In the genomic region with DNA sequence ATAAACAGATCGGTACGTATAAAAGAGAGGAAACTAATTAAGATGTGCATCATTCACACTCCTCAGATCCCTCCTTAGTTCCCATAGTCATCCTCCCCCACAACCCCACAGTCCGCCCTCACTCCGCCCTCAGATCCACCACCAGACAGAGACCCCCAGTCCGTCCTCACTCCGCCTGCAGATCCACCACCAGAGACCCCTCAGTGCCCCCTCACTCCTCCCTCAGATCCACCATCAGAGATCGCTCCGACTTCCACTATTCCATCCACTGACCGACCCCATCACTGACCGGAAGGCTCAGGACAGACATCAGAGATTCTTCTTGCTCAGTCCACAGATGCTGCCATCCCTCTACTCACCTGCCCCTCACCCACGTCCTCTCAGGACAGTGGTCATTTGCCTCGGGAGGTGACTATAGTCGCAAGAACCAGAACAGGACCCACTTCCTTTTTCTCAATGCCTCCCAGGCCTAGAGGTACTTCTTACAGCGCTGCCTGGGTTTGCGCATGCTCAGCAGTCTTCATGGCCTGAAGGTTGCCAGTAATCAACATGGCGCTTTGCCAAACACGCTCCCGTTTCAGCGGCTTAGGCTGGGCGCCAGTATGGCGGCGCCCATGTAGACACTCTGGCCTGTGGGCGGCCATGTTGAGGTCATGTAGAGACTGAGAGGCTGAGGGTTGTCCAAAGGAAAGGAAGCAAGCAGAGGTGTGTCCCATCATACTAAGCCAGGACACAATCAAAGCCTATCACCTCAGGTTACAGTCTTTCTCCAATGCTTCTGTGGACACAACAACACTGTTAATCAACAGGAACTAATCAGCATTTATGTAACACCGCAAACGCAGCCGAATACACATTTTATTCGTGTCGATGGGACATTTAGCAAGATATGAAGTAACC, we compare ENCODE assay signal across 8 cellular contexts. TPM values are rescaled to one million over a fixed set of nuclear protein-coding genes. Genes with fewer than 3 reads are reported as not detected.
DNase-seq lines count a peak whose midpoint lies in the region; ATAC-seq and TF ChIP-seq lines count a peak whose summit lies in the region.

Gene ZNF484 (minus strand): TSS at position 508 of the 900 bp plus-strand sequence. CDS start 3,009 bp downstream, outside the sequence.

- H3K27ac ChIP-seq in HUES64 (ENCODE audit: low read depth, low read length) (peak within 1 kb of the TSS; percentile 53; the same call in 1 of the 2 replicates), OCI-LY1 (ENCODE audit: low read depth, low read length, poor library complexity, severe bottlenecking) (peak within 1 kb of the TSS; percentile 48)

- peaks cover 20% of the 10 kb centered on the region for H3K79me2 ChIP-seq in OCI-LY1 (ENCODE audit: insufficient read depth, low read length)

- H3K9ac ChIP-seq in HUES64 (ENCODE audit: low read depth, low read length) (peak within 1 kb of the TSS; percentile 78), OCI-LY1 (ENCODE audit: low read length) (peak within 1 kb of the TSS; percentile 89)

- peaks cover 18% of the 10 kb centered on the region for H3K4me1 Mint-ChIP-seq in Calu3 (ENCODE audit: low read depth, unreplicated experiment)

- no peaks in the 10 kb centered on the region for H4K20me1 ChIP-seq in OCI-LY1 (ENCODE audit: insufficient read depth, low read length)

- H3K27me3 ChIP-seq in HUES64 (ENCODE audit: insufficient read depth, low read length) = no peaks in the 10 kb centered on the region; the same call in 1 of the 2 replicates
- no peaks in the 10 kb centered on the region for H3K27me3 ChIP-seq in OCI-LY1 (ENCODE audit: insufficient read depth, low read length)

- H3K4me1 ChIP-seq in HUES64 (ENCODE audit: insufficient read depth, low read length) (peaks cover 10% of the 10 kb centered on the region), OCI-LY1 (ENCODE audit: insufficient read depth, low read length, severe bottlenecking) (peaks cover 33% of the 10 kb centered on the region)

- WGBS in HUES64 = 19% methylated on average over 26 of the region's 28 CpGs

- ATAC-seq in GM21447 (IDR thresholded peaks at IDR 0.05; ENCODE audit: unreplicated experiment) = peak; percentile 98

- no peaks in the 10 kb centered on the region for H3K9me3 Mint-ChIP-seq in Calu3 (ENCODE audit: low read depth, unreplicated experiment)

- peaks cover 8% of the 10 kb centered on the region for H3K36me3 Mint-ChIP-seq in Calu3 (ENCODE audit: insufficient read depth, unreplicated experiment)

- H3K9me3 ChIP-seq in HUES64 (ENCODE audit: insufficient read depth, low read depth, low read length) = no peaks in the 10 kb centered on the region
- no peaks in the 10 kb centered on the region for H3K9me3 ChIP-seq in OCI-LY1 (ENCODE audit: low read length)

- H3K4me3 ChIP-seq in HUES64 (ENCODE audit: low read length) (peak within 1 kb of the TSS; percentile 94), OCI-LY1 (ENCODE audit: low read depth, low read length, poor library complexity, severe bottlenecking) (peak within 1 kb of the TSS; percentile 85)

- CTCF ChIA-PET in Calu3 (lab: Charles Lee) = no interaction called here

- DNase-seq in Calu3 (peak; percentile 91), epidermal melanocyte (ENCODE audit: insufficient read length, low spot score) (peak; percentile 92), middle frontal gyrus (ENCODE audit: extremely low spot score, low spot score) (peak; percentile 88)
- peak; percentile 96 for DNase-seq in activated CD8-positive, alpha-beta memory T cell treated with anti-CD3 and anti-CD28 coated beads, Interleukin-2, amount 50 U/mL, for 48 hours
- DNase-seq in stimulated activated CD8-positive, alpha-beta memory T cell treated with anti-CD3 and anti-CD28 coated beads, Interleukin-2, amount 100 ng/mL, for 48 hours (ENCODE audit: low read depth in 2 of 2) = peak; percentile 93 to 95

- H3F3A ChIP-seq in OCI-LY1 (ENCODE audit: insufficient read depth, low read length) = no peaks in the 10 kb centered on the region

- peak within 1 kb of the TSS; percentile 76 for H2AFZ ChIP-seq in OCI-LY1 (ENCODE audit: low read length)

- H3K4me3 Mint-ChIP-seq in Calu3 (ENCODE audit: low read depth, unreplicated experiment) = peak within 1 kb of the TSS; percentile 91

- TF ChIP-seq CTCF in Calu3 (IDR thresholded peaks at IDR 0.05; ENCODE audit: unreplicated experiment) = no peak
- no peak for TF ChIP-seq CTCF in OCI-LY1 (IDR thresholded peaks at IDR 0.05; ENCODE audit: low read length)

- peak within 1 kb of the TSS; percentile 75 for H3K27ac Mint-ChIP-seq in Calu3 (ENCODE audit: unreplicated experiment)

- no TSS peak for BruUV-seq in Calu3 (replicated peaks; lab: Mats Ljungman, UMichigan)

- no peaks in the 10 kb centered on the region for H3K9me2 ChIP-seq in OCI-LY1 (ENCODE audit: low read depth, low read length)

- intact Hi-C loops in Calu3 (cut with micrococcal nuclease; ENCODE audit: unreplicated experiment) = no loop called here

- peaks cover 4% of the 10 kb centered on the region; the same call in 1 of the 2 replicates for H3K36me3 ChIP-seq in HUES64 (ENCODE audit: insufficient read depth, low read length)
- no peaks in the 10 kb centered on the region for H3K36me3 ChIP-seq in OCI-LY1 (ENCODE audit: insufficient read depth, low read length)

- no peaks in the 10 kb centered on the region for H3K27me3 Mint-ChIP-seq in Calu3 (ENCODE audit: unreplicated experiment)

- peak within 1 kb of the TSS; percentile 71 for H3K4me2 ChIP-seq in OCI-LY1 (ENCODE audit: low read length)

RNA-seq across cellular contexts. Expression of gene ZNF484, which starts in this region (rescaled TPM):
- 5.8 and 6.3 TPM in 2 replicates for total RNA-seq in Calu3 (2022)
- polyA plus RNA-seq in HUES64 (2013, experiment 1 of 2) = 6.1 TPM
- polyA plus RNA-seq in HUES64 (2013, experiment 2 of 2) = 7.8 TPM

Comparison
In these comparisons a context has a peak if more than half of its experiments do, and no peak if none do; other contexts are left out.
1. Peak in every context shown above with its lines: DNase-seq, ATAC-seq, H3K4me3 ChIP-seq and H3K27ac ChIP-seq.